11 cellular contexts compared by ENCODE assay signal in the genomic region with DNA sequence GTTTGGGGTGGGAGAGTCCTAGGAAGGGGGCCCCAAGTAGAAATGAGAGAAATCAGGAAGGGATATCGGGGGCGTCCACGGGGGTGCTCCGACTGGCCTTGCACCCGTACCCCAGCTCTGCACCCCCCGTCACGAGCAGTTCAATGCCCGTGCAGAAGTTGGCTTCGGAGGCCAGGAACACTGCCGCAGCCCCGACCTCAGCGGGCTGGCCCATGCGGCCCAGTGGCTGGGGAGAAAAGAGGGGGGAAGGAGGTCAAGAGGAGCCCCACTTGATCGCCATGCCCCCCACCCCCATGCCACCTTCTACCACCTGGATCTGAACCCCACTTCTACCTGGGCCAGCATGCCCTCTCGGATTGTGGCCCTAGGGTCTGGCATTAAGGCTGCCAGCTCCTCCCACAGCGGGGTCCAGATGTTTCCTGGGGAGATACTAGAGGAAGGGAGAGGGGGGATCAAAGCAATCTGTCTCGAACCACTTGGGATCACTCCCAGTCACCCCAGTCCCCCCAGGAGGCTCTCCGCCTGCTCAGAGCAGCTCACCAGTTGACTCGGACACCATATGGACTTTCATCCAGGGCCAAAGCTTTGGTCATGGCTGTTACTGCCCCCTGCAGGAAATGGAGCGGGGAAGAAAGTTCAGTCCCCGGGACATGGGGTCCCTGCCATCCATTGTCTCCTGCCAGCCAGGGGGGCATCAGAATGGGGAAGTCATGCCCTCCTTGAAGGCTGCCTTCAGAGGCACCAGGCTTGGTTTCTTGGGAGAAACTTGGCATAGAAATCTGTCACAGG. TPM values are rescaled to one million over a fixed set of nuclear protein-coding genes. Genes with fewer than 3 reads are reported as not detected.
DNase-seq lines count a peak whose midpoint lies in the region; ATAC-seq and TF ChIP-seq lines count a peak whose summit lies in the region.
"Had no signal": no experiment of that assay in that cellular context is flagged by ENCODE, and none has a peak within 500 bp of the region (broad histone marks: within the 10 kb centered on the region; RNA-seq: fewer than 3 reads in every experiment).

No MANE protein-coding gene starts in this region.

- H3K4me3 ChIP-seq in DND-41 (ENCODE audit: low read depth in 1 of 2, low read length in 2 of 2) (no peak overlapping the region), esophagus (ENCODE audit: low read depth in 1 of 2, low read length in 2 of 2) (no peak overlapping the region), psoas muscle (no peak overlapping the region)

- no peaks in the 10 kb centered on the region for H3K27me3 ChIP-seq in DND-41 (ENCODE audit: insufficient read depth, low read length, poor library complexity)
- H3K27me3 ChIP-seq in esophagus (ENCODE audit: control insufficient read depth in 1 of 2, insufficient read depth in 2 of 2, low read length in 2 of 2): no peaks in the 10 kb centered on the region
- no peaks in the 10 kb centered on the region for H3K27me3 ChIP-seq in psoas muscle (ENCODE audit: insufficient read depth in 3 of 3, low read length in 2 of 3)

- intact Hi-C loops in psoas muscle (cut with DNase I): no loop called here

- TF ChIP-seq CTCF in DND-41 (IDR thresholded peaks at IDR 0.05; ENCODE audit: borderline replicate concordance, extremely low read depth, low read length, poor library complexity, severe bottlenecking) (peak; percentile 24), psoas muscle (IDR thresholded peaks at IDR 0.05) (no peak)

- H3K27me3 Mint-ChIP-seq in T-helper 2 cell treated with Interferon-gamma antibody and Interleukin-4, amounts not matched to agents 5 μg/mL and 100 μg/mL, for 36 hours (ENCODE audit: low read depth): peaks cover 2% of the 10 kb centered on the region
- H3K27me3 Mint-ChIP-seq: stimulated activated naive CD8-positive, alpha-beta T cell treated with anti-CD3 and anti-CD28 coated beads, Interleukin-15, amount 100 ng/mL, for 72 hours had no signal

- H3K4me2 ChIP-seq in DND-41 (ENCODE audit: insufficient read depth, low read length): no peak overlapping the region

- H3K27ac Mint-ChIP-seq in T-helper 2 cell treated with Interferon-gamma antibody and Interleukin-4, amounts not matched to agents 5 μg/mL and 100 μg/mL, for 36 hours: no peak overlapping the region

- H3K4me1 Mint-ChIP-seq in T-helper 2 cell treated with Interferon-gamma antibody and Interleukin-4, amounts not matched to agents 5 μg/mL and 100 μg/mL, for 36 hours (ENCODE audit: low read depth): peaks cover 29% of the 10 kb centered on the region

- H3K27ac ChIP-seq in DND-41 (ENCODE audit: low read length) (no peak overlapping the region), esophagus (ENCODE audit: low read depth in 2 of 2, low read length in 1 of 2) (peak overlapping the region; percentile 83 to 87), psoas muscle (peak overlapping the region; percentile 87)

- peaks cover 26% of the 10 kb centered on the region for H3K79me2 ChIP-seq in DND-41 (ENCODE audit: insufficient read depth, low read length)

- peaks cover 3% of the 10 kb centered on the region; the same call in 1 of the 2 replicates for H4K20me1 ChIP-seq in DND-41 (ENCODE audit: insufficient read depth, low read length)

- 85 to 87% methylated on average over 21 of the region's 21 CpGs for WGBS in esophagus, 2 donors
- 77 to 82% (median 79%) methylated on average over 15 to 21 of the region's 21 CpGs for WGBS in psoas muscle, 3 donors

- no peaks in the 10 kb centered on the region for H3K36me3 Mint-ChIP-seq in T-helper 2 cell treated with Interferon-gamma antibody and Interleukin-4, amounts not matched to agents 5 μg/mL and 100 μg/mL, for 36 hours (ENCODE audit: low read depth)

- no peaks in the 10 kb centered on the region for H3K36me3 ChIP-seq in DND-41 (ENCODE audit: insufficient read depth, low read length)
- H3K36me3 ChIP-seq in esophagus (ENCODE audit: control insufficient read depth in 2 of 2, insufficient read depth in 2 of 2, low read length in 1 of 2): no peaks in the 10 kb centered on the region
- H3K36me3 ChIP-seq in psoas muscle (ENCODE audit: insufficient read depth in 1 of 2, low read depth in 1 of 2): no peaks in the 10 kb centered on the region

- no peak overlapping the region for H3K9ac ChIP-seq in DND-41 (ENCODE audit: low read depth, low read length)

- DNase-seq in DND-41: no peak
- DNase-seq in NCI-H69 (lab: John Stamatoyannopoulos, UW): peak; percentile 52
- DNase-seq in psoas muscle: peak in 1 of 2 donors; percentile 49
- DNase-seq in T-helper 2 cell treated with Interferon-gamma antibody and Interleukin-4, amounts not matched to agents 5 μg/mL and 100 μg/mL, for 36 hours (ENCODE audit: low spot score): no peak
- no peak for DNase-seq in stimulated activated naive CD4-positive, alpha-beta T cell treated with Interleukin-2 at 50 U/mL for 16 hours (lab: John Stamatoyannopoulos, UW)
- no peak for DNase-seq in cerebellar nuclear complex (lab: John Stamatoyannopoulos, UW)
- DNase-seq: stimulated activated naive CD8-positive, alpha-beta T cell treated with anti-CD3 and anti-CD28 coated beads, Interleukin-15, amount 100 ng/mL, for 72 hours had no signal

- ATAC-seq in DND-41 (ENCODE audit: insufficient read depth, low read depth) (no peak), psoas muscle (no peak), GM21528 (IDR thresholded peaks at IDR 0.05; ENCODE audit: low FRiP score, unreplicated experiment) (no peak)
- ATAC-seq: stimulated activated naive CD8-positive, alpha-beta T cell treated with anti-CD3 and anti-CD28 coated beads, Interleukin-15, amount 100 ng/mL, for 72 hours had no signal

- no peak overlapping the region for H2AFZ ChIP-seq in DND-41 (ENCODE audit: low read depth, low read length)

- H3K9me3 Mint-ChIP-seq in T-helper 2 cell treated with Interferon-gamma antibody and Interleukin-4, amounts not matched to agents 5 μg/mL and 100 μg/mL, for 36 hours: no peaks in the 10 kb centered on the region
- H3K9me3 Mint-ChIP-seq: stimulated activated naive CD8-positive, alpha-beta T cell treated with anti-CD3 and anti-CD28 coated beads, Interleukin-15, amount 100 ng/mL, for 72 hours had no signal

- peaks cover 21% of the 10 kb centered on the region for H3K4me1 ChIP-seq in DND-41 (ENCODE audit: insufficient read depth, low read length)
- H3K4me1 ChIP-seq in esophagus (ENCODE audit: control insufficient read depth in 2 of 2, insufficient read depth in 2 of 2, low read length in 1 of 2): peaks cover 0 to 7% of the 10 kb centered on the region in 2 donors
- H3K4me1 ChIP-seq in psoas muscle: peaks cover 24% of the 10 kb centered on the region

- no peak overlapping the region for H3K4me3 Mint-ChIP-seq in T-helper 2 cell treated with Interferon-gamma antibody and Interleukin-4, amounts not matched to agents 5 μg/mL and 100 μg/mL, for 36 hours

- H3K9me3 ChIP-seq in DND-41 (ENCODE audit: insufficient read depth, low read length, severe bottlenecking) (no peaks in the 10 kb centered on the region), esophagus (ENCODE audit: control insufficient read depth in 2 of 2, insufficient read depth in 1 of 2, low read depth in 1 of 2, low read length in 1 of 2) (peaks cover 0 to under 1% of the 10 kb centered on the region in 2 donors), psoas muscle (no peaks in the 10 kb centered on the region)

RNA-seq across cellular contexts. Expression of gene BCAT2, which starts 2.5 kb away (rescaled TPM):
- polyA plus RNA-seq in esophagus: 10 to 100 TPM; 21.9 to 31.4 TPM
- total RNA-seq in psoas muscle: 10 to 100 TPM; 24.6 to 48.5 (median 29.9) TPM
- polyA plus RNA-seq in psoas muscle: 10 to 100 TPM; 14.4 to 22.9 (median 20.0) TPM

RNA-seq across cellular contexts. Expression of gene HSD17B14, which starts 23.0 kb away (rescaled TPM):
- polyA plus RNA-seq in esophagus: 1 to 10 TPM; 2.2 to 3.4 TPM
- 1 to 10 TPM in 1 of 4 donors, under 1 TPM in 3; 0.61 to 1.2 (median 0.80) TPM for total RNA-seq in psoas muscle
- polyA plus RNA-seq in psoas muscle: under 1 TPM; 0.15 to 0.66 (median 0.29) TPM
- total RNA-seq: LHCN-M2 had no signal

RNA-seq across cellular contexts. Expression of gene PLEKHA4, which starts 55.1 kb away (rescaled TPM):
- polyA plus RNA-seq in esophagus: 1 to 10 TPM; 8.6 to 9.2 TPM
- total RNA-seq in psoas muscle: 10 to 100 TPM in 3 of 4 donors, 1 to 10 TPM in 1; 9.4 to 30.0 (median 20.2) TPM
- polyA plus RNA-seq in psoas muscle: 10 to 100 TPM; 11.1 to 14.9 (median 12.3) TPM

RNA-seq across cellular contexts. Expression of gene FGF21, which starts 58.0 kb away (rescaled TPM):
- polyA plus RNA-seq in esophagus: not detected
- 1 to 10 TPM in 2 of 4 donors, not detected in 2; 1.7 to 6.2 TPM for total RNA-seq in psoas muscle
- under 1 TPM in 2 of 3 donors, not detected in 1; 0.06 to 0.31 TPM for polyA plus RNA-seq in psoas muscle
- total RNA-seq: LHCN-M2, omental fat pad had no signal

RNA-seq across cellular contexts. Expression of gene PPP1R15A, which starts 58.9 kb away (rescaled TPM):
- polyA plus RNA-seq in esophagus (100 to 1,000 TPM in 1 of 2 donors, 10 to 100 TPM in 1; 38.0 to 145 TPM), psoas muscle (10 to 100 TPM; 61.1 to 86.3 (median 83.7) TPM)
- total RNA-seq in psoas muscle: 10 to 100 TPM; 34.5 to 93.4 (median 41.3) TPM
